10 cellular contexts compared by ENCODE assay signal in genomic region chr14:67998804-67999203, GRCh38.
"Had no signal": no experiment of that assay in that cellular context is flagged by ENCODE, and none has a peak within 500 bp of the region (broad histone marks: within the 10 kb centered on the region; RNA-seq: fewer than 3 reads in every experiment).

No MANE protein-coding gene starts in this region.

- H3K4me1 ChIP-seq: breast epithelium had no signal

- H3K27me3 Mint-ChIP-seq: activated naive CD8-positive, alpha-beta T cell; activated T-cell treated with anti-CD3 and anti-CD28 coated beads, Interleukin-2, amount 50 U/mL, for 24 hours; stimulated activated memory B cell treated with anti-CD40 and anti-IgM and Interleukin-4, amounts not matched to agents 10 μg/mL and 1 μg/mL and 100 μg/mL, for 72 hours had no signal

- DNase-seq: activated effector memory CD4-positive, alpha-beta T cell treated with anti-CD3 and anti-CD28 coated beads, Interleukin-2, amount 50 U/mL, for 16 hours; activated T-cell treated with anti-CD3 and anti-CD28 coated beads, Interleukin-2, amount 50 U/mL, for 24 hours; dermis blood vessel endothelial cell; hypothalamus; ovary; retina had no signal

- H3K27me3 ChIP-seq: breast epithelium, ovary, tibial nerve had no signal

- H3K27ac Mint-ChIP-seq: activated naive CD8-positive, alpha-beta T cell; activated T-cell treated with anti-CD3 and anti-CD28 coated beads, Interleukin-2, amount 50 U/mL, for 24 hours; stimulated activated memory B cell treated with anti-CD40 and anti-IgM and Interleukin-4, amounts not matched to agents 10 μg/mL and 1 μg/mL and 100 μg/mL, for 72 hours had no signal

- H3K36me3 ChIP-seq: breast epithelium, ovary, tibial nerve had no signal

- H3K9me3 ChIP-seq: breast epithelium, ovary had no signal

- H3K4me3 ChIP-seq: breast epithelium, ovary, tibial nerve had no signal

- ATAC-seq: stimulated activated memory B cell treated with anti-CD40 and anti-IgM and Interleukin-4, amounts not matched to agents 10 μg/mL and 1 μg/mL and 100 μg/mL, for 72 hours had no signal

- H3K4me3 Mint-ChIP-seq: activated naive CD8-positive, alpha-beta T cell; activated T-cell treated with anti-CD3 and anti-CD28 coated beads, Interleukin-2, amount 50 U/mL, for 24 hours; stimulated activated memory B cell treated with anti-CD40 and anti-IgM and Interleukin-4, amounts not matched to agents 10 μg/mL and 1 μg/mL and 100 μg/mL, for 72 hours had no signal
